ENCODE assay signal across 24 cellular contexts in genomic region chr2:219656523-219656922, GRCh38. TPM values are rescaled to one million over a fixed set of nuclear protein-coding genes. Genes with fewer than 3 reads are reported as not detected.
DNase-seq lines count a peak whose midpoint lies in the region; ATAC-seq and TF ChIP-seq lines count a peak whose summit lies in the region.
"Had no signal": no experiment of that assay in that cellular context is flagged by ENCODE, and none has a peak within 500 bp of the region (broad histone marks: within the 10 kb centered on the region; RNA-seq: fewer than 3 reads in every experiment).

No MANE protein-coding gene starts in this region.

- peak overlapping the region; percentile 55 for H3K27ac ChIP-seq in RWPE2 (ENCODE audit: poor library complexity, severe bottlenecking)
- H3K27ac ChIP-seq: gastrocnemius medialis, thoracic aorta had no signal

- H3K27ac Mint-ChIP-seq in HFFc6, result peak overlapping the region; percentile 48
- H3K27ac Mint-ChIP-seq: CD8-positive, alpha-beta memory T cell; dendritic cell treated with granulocyte-macrophage colony-stimulating factor and Interleukin-4, amounts not matched to agents 40 ng/mL and 50 ng/mL, for 4 days had no signal

- DNase-seq in HFFc6, result peak; percentile 70
- DNase-seq in RWPE2 (ENCODE audit: low spot score), result no peak
- DNase-seq in iPS-NIHi7 (ENCODE audit: extremely low spot score), result no peak
- DNase-seq in pons (ENCODE audit: low spot score), result no peak
- DNase-seq in NCI-H2227 (lab: John Stamatoyannopoulos, UW; ENCODE audit: unreplicated experiment), result no peak
- DNase-seq: activated CD4-positive, CD25-positive, alpha-beta regulatory T cell treated with anti-CD3 and anti-CD28 coated beads, Interleukin-2, amount 50 U/mL, for 72 hours; activated naive CD4-positive, alpha-beta T cell treated with Interleukin-2 at 50 U/mL for 16 hours; activated T-cell treated with anti-CD3 and anti-CD28 coated beads, Interleukin-2, amount 50 U/mL, for 4 hours; AML-193; amniotic stem cell; caudate nucleus; CD8-positive, alpha-beta memory T cell; gastrocnemius medialis; NCI-H1436 treated with DMSO at 0.1 percent for 48 hours; NCI-H69; nucleus accumbens; Right ventricle myocardium superior; stimulated activated CD4-positive, alpha-beta T cell treated with anti-CD3 and anti-CD28 coated beads, Interleukin-4, amount 100 ng/mL, for 24 hours; stimulated activated naive CD4-positive, alpha-beta T cell treated with Interleukin-2 at 50 U/mL for 16 hours had no signal

- H3K36me3 ChIP-seq in RWPE2 (ENCODE audit: low read depth), result no peaks in the 10 kb centered on the region
- H3K36me3 ChIP-seq: gastrocnemius medialis, thoracic aorta had no signal

- H3K4me1 ChIP-seq in RWPE2 (ENCODE audit: insufficient read depth, poor library complexity, severe bottlenecking), result no peaks in the 10 kb centered on the region
- H3K4me1 ChIP-seq: gastrocnemius medialis had no signal

- ATAC-seq in RWPE2 (ENCODE audit: low read depth) (peak; percentile 66), esophagus mucosa (peak; percentile 32), HG03442 (IDR thresholded peaks at IDR 0.05; ENCODE audit: unreplicated experiment) (no peak)
- ATAC-seq: activated T-cell treated with anti-CD3 and anti-CD28 coated beads, Interleukin-2, amount 50 U/mL, for 4 hours; gastrocnemius medialis had no signal

- H3K9me3 ChIP-seq in RWPE2 (ENCODE audit: severe bottlenecking), result peaks cover 4% of the 10 kb centered on the region
- H3K9me3 ChIP-seq: gastrocnemius medialis, thoracic aorta had no signal

- H3K27me3 Mint-ChIP-seq in HFFc6 (ENCODE audit: insufficient read depth), result no peaks in the 10 kb centered on the region; the same call in 1 of the 2 replicates

- TF ChIP-seq CTCF in HFFc6 (IDR thresholded peaks at IDR 0.05), result no peak
- TF ChIP-seq CTCF in RWPE2 (IDR thresholded peaks at IDR 0.05; ENCODE audit: poor library complexity, severe bottlenecking), result no peak

- H3K36me3 Mint-ChIP-seq in HFFc6 (ENCODE audit: low read depth), result peaks cover 12% of the 10 kb centered on the region
- H3K36me3 Mint-ChIP-seq: CD8-positive, alpha-beta memory T cell had no signal

- H3K9me3 Mint-ChIP-seq in HFFc6, result peaks cover 12% of the 10 kb centered on the region

- no peak overlapping the region for H3K4me3 Mint-ChIP-seq in HFFc6
- H3K4me3 Mint-ChIP-seq: activated T-cell treated with anti-CD3 and anti-CD28 coated beads, Interleukin-2, amount 50 U/mL, for 4 hours; CD8-positive, alpha-beta memory T cell; dendritic cell treated with granulocyte-macrophage colony-stimulating factor and Interleukin-4, amounts not matched to agents 40 ng/mL and 50 ng/mL, for 4 days had no signal

- H3K4me1 Mint-ChIP-seq in HFFc6 (ENCODE audit: low read depth), result peaks cover 58% of the 10 kb centered on the region
- H3K4me1 Mint-ChIP-seq: CD8-positive, alpha-beta memory T cell had no signal

- H3K4me3 ChIP-seq in RWPE2 (ENCODE audit: severe bottlenecking), result no peak overlapping the region
- H3K4me3 ChIP-seq: gastrocnemius medialis, lung, thoracic aorta had no signal

- no peaks in the 10 kb centered on the region for H3K27me3 ChIP-seq in RWPE2 (ENCODE audit: insufficient read depth, poor library complexity, severe bottlenecking)
- H3K27me3 ChIP-seq: gastrocnemius medialis had no signal

RNA-seq across cellular contexts. Expression of gene SLC4A3, which starts 29.1 kb away (rescaled TPM):
- 10 to 100 TPM in 1 of 6 experiments, 1 to 10 TPM in 5; 3.7 to 13.5 (median 4.3) TPM for total RNA-seq in HFFc6 (2021; fragmentation: NEBNext Ultra II Directional; extraction: Animal tissue kit (Norgen Biotek cat#: 25700))
- total RNA-seq in esophagus mucosa, result 3.0 TPM

RNA-seq across cellular contexts. Expression of gene STK11IP, which starts 58.9 kb away (rescaled TPM):
- total RNA-seq in HFFc6 (2021; fragmentation: NEBNext Ultra II Directional; extraction: Animal tissue kit (Norgen Biotek cat#: 25700)), result 10 to 100 TPM; 17.4 to 21.5 (median 18.9) TPM
- 17.3 TPM for total RNA-seq in esophagus mucosa
